1 cellular context compared by ENCODE assay signal in the genomic region with DNA sequence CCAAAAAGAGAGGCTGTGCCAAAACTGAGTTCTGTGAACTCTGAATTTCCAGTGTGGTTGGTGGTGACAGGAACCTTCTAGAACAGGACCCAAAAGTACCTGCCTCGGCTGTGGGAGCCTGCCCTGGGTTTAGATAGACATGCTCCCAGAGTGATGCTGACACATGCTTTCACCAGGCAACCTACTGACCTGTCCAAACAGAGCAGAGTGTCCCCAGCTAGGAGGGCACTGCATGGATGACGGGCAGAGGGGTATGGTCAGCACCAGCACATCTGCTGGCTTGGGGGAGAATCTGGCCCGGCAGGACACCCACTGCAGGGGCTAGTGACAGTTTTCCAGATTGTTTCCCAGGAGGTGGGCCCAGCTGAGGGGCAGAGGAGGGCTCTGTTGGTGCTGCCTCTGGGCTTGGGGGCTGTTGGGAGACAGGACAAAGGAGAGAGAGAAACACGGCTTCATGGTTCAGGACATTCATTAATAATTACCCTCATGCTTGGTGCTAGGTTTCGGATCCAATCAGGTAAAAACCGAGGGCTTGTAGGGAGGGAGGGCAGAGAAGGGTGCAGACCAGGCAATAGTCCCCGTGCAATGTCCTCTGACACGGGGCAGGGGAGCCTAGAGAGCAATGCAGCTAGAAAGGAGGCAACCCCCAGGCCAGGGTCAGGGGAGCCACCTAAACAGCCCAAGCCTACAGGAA.
A peak's percentile ranks its signal among the peaks of the same experiment; 100 is the strongest.
TF ChIP-seq lines count a peak whose summit lies in the region.

No MANE protein-coding gene starts in this region.

TF ChIP-seq in GM12878, 131 proteins besides CTCF, POLR2A, EP300 and RAD21:
- TF ChIP-seq DPF2 (IDR thresholded peaks at IDR 0.05) (0 out of 2 replicates have a peak, but pooled peaks have one; percentile 17), MYC (IDR thresholded peaks at IDR 0.05; ENCODE audit: insufficient read depth, insufficient read length, insufficient replicate concordance, low read length, severe bottlenecking) (no peak)
